27 cellular contexts compared by ENCODE assay signal in genomic region chr4:182384496-182385155, GRCh38.
DNase-seq lines count a peak whose midpoint lies in the region; FAIRE-seq and TF ChIP-seq lines count a peak whose summit lies in the region.
"Had no signal": no experiment of that assay in that cellular context is flagged by ENCODE, and none has a peak within 500 bp of the region (broad histone marks: within the 10 kb centered on the region; RNA-seq: fewer than 3 reads in every experiment).

No MANE protein-coding gene starts in this region.

- peaks cover 21% of the 10 kb centered on the region for H3K4me1 Mint-ChIP-seq in type B pancreatic cell (ENCODE audit: unreplicated experiment)
- H3K4me1 Mint-ChIP-seq: activated B cell treated with CpG ODN at 0.5 μM for 24 hours; stimulated activated naive CD8-positive, alpha-beta T cell treated with anti-CD3 and anti-CD28 coated beads, Interleukin-15, amount 100 ng/mL, for 72 hours had no signal

- H3K4me3 ChIP-seq in choroid plexus epithelial cell (ENCODE audit: low read depth, low read length) (no peak overlapping the region), kidney (ENCODE audit: low read length in 2 of 2) (no peak overlapping the region)
- H3K4me3 ChIP-seq: K562, MG63, right atrium auricular region, transverse colon had no signal

- H3K4me3 Mint-ChIP-seq in type B pancreatic cell = peak overlapping the region; percentile 7
- H3K4me3 Mint-ChIP-seq: activated B cell treated with CpG ODN at 0.5 μM for 24 hours; activated naive CD8-positive, alpha-beta T cell; CD8-positive, alpha-beta T cell; stimulated activated naive CD8-positive, alpha-beta T cell treated with anti-CD3 and anti-CD28 coated beads, Interleukin-15, amount 100 ng/mL, for 72 hours had no signal

- no peaks in the 10 kb centered on the region for H3K4me1 ChIP-seq in kidney (ENCODE audit: control insufficient read depth in 1 of 2, insufficient read depth in 1 of 2, low read depth in 1 of 2, low read length in 2 of 2)
- H3K4me1 ChIP-seq: right atrium auricular region, transverse colon had no signal

- H3K36me3 Mint-ChIP-seq in type B pancreatic cell = peaks cover 7% of the 10 kb centered on the region
- H3K36me3 Mint-ChIP-seq: activated naive CD8-positive, alpha-beta T cell; CD8-positive, alpha-beta T cell had no signal

- no peaks in the 10 kb centered on the region for H3K9me3 ChIP-seq in kidney (ENCODE audit: control insufficient read depth in 1 of 2, low read length in 2 of 2)
- H3K9me3 ChIP-seq: MG63, right atrium auricular region, transverse colon had no signal

- DNase-seq in NCI-H2107 treated with DMSO at 0.1 percent for 48 hours (lab: John Stamatoyannopoulos, UW; ENCODE audit: unreplicated experiment) (peak; percentile 52), NCI-H2107 (lab: John Stamatoyannopoulos, UW) (no peak), choroid plexus epithelial cell (ENCODE audit: low read depth) (peak; percentile 31), medulla oblongata (ENCODE audit: extremely low spot score) (peak; percentile 12), type B pancreatic cell (ENCODE audit: extremely low spot score, unreplicated experiment) (no peak), hepatic stellate cell (ENCODE audit: low spot score) (no peak), kidney (no peak), GM10266 (ENCODE audit: extremely low spot score) (no peak)
- DNase-seq: 8988T; activated B cell treated with CpG ODN at 0.5 μM for 24 hours; activated CD4-positive, alpha-beta T cell treated with anti-CD3 and anti-CD28 coated beads, Interleukin-2, amount 50 U/mL, for 4 hours; activated CD8-positive, alpha-beta memory T cell treated with anti-CD3 and anti-CD28 coated beads, Interleukin-2, amount 50 U/mL, for 4 hours; CD8-positive, alpha-beta T cell; DMS153; glutamatergic neuron; MG63; NCI-H1417; NCI-H2227 treated with DMSO at 0.1 percent for 48 hours; NCI-H748 treated with DMSO at 0.1 percent for 48 hours; stimulated activated naive CD8-positive, alpha-beta T cell treated with anti-CD3 and anti-CD28 coated beads, Interleukin-15, amount 100 ng/mL, for 72 hours; T1000; transverse colon had no signal

- intact Hi-C loops in kidney (cut with DNase I) = no loop called here

- no peak overlapping the region for H3K9ac ChIP-seq in kidney (ENCODE audit: low read length in 2 of 2)

- H3K9me3 Mint-ChIP-seq in type B pancreatic cell = no peaks in the 10 kb centered on the region
- H3K9me3 Mint-ChIP-seq: activated B cell treated with CpG ODN at 0.5 μM for 24 hours; activated T-helper 2 cell treated with anti-CD3 and anti-CD28 coated beads, Interferon-gamma antibody, Interleukin-2, Interleukin-4, amounts not matched to agents 10 μg/mL and 5 μg/mL and 100 μg/mL, durations not matched to agents 14 hours and 24 hours and 36 hours; CD8-positive, alpha-beta T cell; stimulated activated naive CD8-positive, alpha-beta T cell treated with anti-CD3 and anti-CD28 coated beads, Interleukin-15, amount 100 ng/mL, for 72 hours had no signal

- H3K36me3 ChIP-seq in kidney (ENCODE audit: control insufficient read depth in 1 of 2, insufficient read depth in 2 of 2, low read length in 2 of 2) = no peaks in the 10 kb centered on the region
- H3K36me3 ChIP-seq: MG63, right atrium auricular region, transverse colon had no signal

- no peak overlapping the region for H3K27ac ChIP-seq in kidney (ENCODE audit: low read depth in 2 of 2, low read length in 2 of 2)
- H3K27ac ChIP-seq: right atrium auricular region, transverse colon had no signal

- peak overlapping the region; percentile 3 for H3K27ac Mint-ChIP-seq in type B pancreatic cell
- H3K27ac Mint-ChIP-seq: activated B cell treated with CpG ODN at 0.5 μM for 24 hours; activated naive CD8-positive, alpha-beta T cell; activated T-helper 2 cell treated with anti-CD3 and anti-CD28 coated beads, Interferon-gamma antibody, Interleukin-2, Interleukin-4, amounts not matched to agents 10 μg/mL and 5 μg/mL and 100 μg/mL, durations not matched to agents 14 hours and 24 hours and 36 hours; CD8-positive, alpha-beta T cell; stimulated activated naive CD8-positive, alpha-beta T cell treated with anti-CD3 and anti-CD28 coated beads, Interleukin-15, amount 100 ng/mL, for 72 hours had no signal

- TF ChIP-seq CTCF in choroid plexus epithelial cell (conservative IDR thresholded peaks at IDR 0.05; ENCODE audit: low read depth, low read length) = no peak
- no peak for TF ChIP-seq CTCF in type B pancreatic cell (conservative IDR thresholded peaks at IDR 0.05)
- TF ChIP-seq CTCF in kidney (IDR thresholded peaks at IDR 0.05; ENCODE audit: borderline replicate concordance, extremely low read depth, insufficient read depth) = no peak
- no peak for TF ChIP-seq CTCF in GM10266 (IDR thresholded peaks at IDR 0.05; ENCODE audit: control insufficient read depth, insufficient read depth, low read depth, missing control alignments)

- no peak for FAIRE-seq in kidney (lab: Jason Lieb, UNC)
- FAIRE-seq: islet of Langerhans, K562 had no signal

- H3K27me3 Mint-ChIP-seq in type B pancreatic cell = no peaks in the 10 kb centered on the region
- H3K27me3 Mint-ChIP-seq: activated naive CD8-positive, alpha-beta T cell; stimulated activated naive CD8-positive, alpha-beta T cell treated with anti-CD3 and anti-CD28 coated beads, Interleukin-15, amount 100 ng/mL, for 72 hours had no signal

Comparison
In these comparisons a context has a peak if more than half of its experiments do, and no peak if none do; other contexts are left out.
1. DNase-seq: peak in NCI-H2107 treated with DMSO at 0.1 percent for 48 hours (single experiment), choroid plexus epithelial cell (single experiment) and medulla oblongata (single experiment); none in NCI-H2107 (single experiment), type B pancreatic cell (single experiment), hepatic stellate cell (single experiment), kidney (single experiment) and GM10266 (single experiment).